12 cellular contexts compared by ENCODE assay signal in genomic region chr12:72282721-72283120, GRCh38.
DNase-seq lines count a peak whose midpoint lies in the region; ATAC-seq and TF ChIP-seq lines count a peak whose summit lies in the region.
"Had no signal": no experiment of that assay in that cellular context is flagged by ENCODE, and none has a peak within 500 bp of the region (broad histone marks: within the 10 kb centered on the region; RNA-seq: fewer than 3 reads in every experiment).

No MANE protein-coding gene starts in this region.

- no peak for ATAC-seq in HG02840 (IDR thresholded peaks at IDR 0.05; ENCODE audit: low FRiP score, unreplicated experiment)

- no peak overlapping the region for H3K9ac ChIP-seq in adipocyte (ENCODE audit: low read length)

- no peaks in the 10 kb centered on the region for H3K4me1 ChIP-seq in adipocyte (ENCODE audit: control insufficient read depth, insufficient read depth, low read length)
- H3K4me1 ChIP-seq: Caco-2 had no signal

- TF ChIP-seq CTCF in AG04449 (IDR thresholded peaks at IDR 0.05; ENCODE audit: insufficient read depth, low read length, missing control alignments) (peak; percentile 59), GM20000 (IDR thresholded peaks at IDR 0.05; ENCODE audit: extremely low read depth, missing control alignments) (peak; percentile 7)

- DNase-seq in AG04449 (ENCODE audit: low read depth, low spot score) (no peak), GM20000 (ENCODE audit: low spot score) (no peak), adipocyte (ENCODE audit: low read depth) (peak; percentile 62), kidney tubule cell (ENCODE audit: low spot score) (peak; percentile 56), NOMO-1 treated with dmso at 0.1 percent for 144 hours (lab: John Stamatoyannopoulos, UW; ENCODE audit: unreplicated experiment) (no peak), RPMI8226 (no peak), epidermal melanocyte (ENCODE audit: insufficient read length, low spot score) (no peak)
- DNase-seq: Caco-2, NCI-H187, T1000 had no signal

- H3K27me3 ChIP-seq in adipocyte (replicated peaks; ENCODE audit: control insufficient read depth, insufficient read depth, low read length), result no peaks in the 10 kb centered on the region

- no peak overlapping the region for H3K4me3 ChIP-seq in AG04449 (ENCODE audit: low read depth, low read length)
- H3K4me3 ChIP-seq in adipocyte (ENCODE audit: low read length), result no peak overlapping the region

- CTCF ChIA-PET in AG04449 (lab: Yijun Ruan, JAX), result interaction anchor here (0.7 to 4.2 kb wide), 11 partner anchors 9 to 503 kb away, joined by 3 to 62 read pairs (median 4); partner anchors contain the start of gene TRHDE

- H3K9me3 ChIP-seq in adipocyte (ENCODE audit: control insufficient read depth, low read length), result no peaks in the 10 kb centered on the region
- H3K9me3 ChIP-seq: Caco-2, neutrophil had no signal

- POLR2A ChIA-PET in AG04449 (lab: Yijun Ruan, JAX), result no interaction called here

- H3K36me3 ChIP-seq in adipocyte (ENCODE audit: control insufficient read depth, insufficient read depth, low read length, severe bottlenecking), result peaks cover 9% of the 10 kb centered on the region
- H3K36me3 ChIP-seq: neutrophil had no signal

Comparison
In these comparisons a context has a peak if more than half of its experiments do, and no peak if none do; other contexts are left out.
1. DNase-seq: peak in adipocyte (single experiment) and kidney tubule cell (single experiment); none in AG04449 (single experiment), GM20000 (single experiment), NOMO-1 treated with dmso at 0.1 percent for 144 hours (single experiment), RPMI8226 (single experiment) and epidermal melanocyte (single experiment).